Comparison of ENCODE assay signal across 1 cellular context in the genomic region with DNA sequence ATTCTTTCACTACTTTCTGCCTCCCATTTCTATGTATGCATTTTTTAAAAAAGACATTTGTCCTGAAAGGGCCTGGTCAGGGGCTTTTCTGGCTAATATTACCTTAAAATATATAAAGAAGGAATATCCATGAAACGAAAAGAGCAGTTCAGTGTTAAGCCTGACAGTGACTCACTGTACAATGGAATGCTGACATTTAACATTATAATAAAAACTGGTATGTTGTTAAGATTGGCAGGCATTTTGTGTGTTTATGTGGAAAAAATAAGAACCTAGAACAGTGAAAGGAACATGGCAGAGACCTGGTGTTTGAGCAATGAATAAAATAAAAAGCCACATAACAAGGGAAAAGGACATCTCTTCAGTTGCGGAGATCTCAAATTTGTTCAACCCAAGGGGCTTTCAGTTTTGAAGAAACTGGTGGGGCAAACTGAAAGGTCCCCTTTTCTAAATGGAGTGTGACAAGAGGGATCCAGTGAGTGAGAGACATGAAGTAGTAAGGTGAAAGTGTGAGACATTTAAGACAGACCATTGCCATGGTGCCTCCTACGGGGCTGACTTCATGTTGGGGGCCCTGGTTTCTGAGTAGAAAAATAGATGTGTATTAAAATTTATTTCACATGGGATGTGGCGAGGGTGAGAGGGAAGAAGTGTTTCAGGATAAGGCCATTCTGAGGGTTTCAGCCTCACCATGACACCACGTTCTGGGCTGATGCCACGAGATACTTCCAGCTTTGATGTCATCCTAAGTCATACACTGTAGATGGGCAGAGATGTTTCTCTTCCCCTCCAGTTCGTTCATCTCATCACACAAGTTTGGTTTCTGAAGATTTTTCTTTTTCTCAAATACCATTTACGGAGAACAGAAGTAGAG.
TF ChIP-seq lines count a peak whose summit lies in the region.

No MANE protein-coding gene starts in this region.

TF ChIP-seq in HepG2, 621 proteins besides CTCF, POLR2A, EP300 and RAD21 (continued from another document):
- TF ChIP-seq, protein P1, sequence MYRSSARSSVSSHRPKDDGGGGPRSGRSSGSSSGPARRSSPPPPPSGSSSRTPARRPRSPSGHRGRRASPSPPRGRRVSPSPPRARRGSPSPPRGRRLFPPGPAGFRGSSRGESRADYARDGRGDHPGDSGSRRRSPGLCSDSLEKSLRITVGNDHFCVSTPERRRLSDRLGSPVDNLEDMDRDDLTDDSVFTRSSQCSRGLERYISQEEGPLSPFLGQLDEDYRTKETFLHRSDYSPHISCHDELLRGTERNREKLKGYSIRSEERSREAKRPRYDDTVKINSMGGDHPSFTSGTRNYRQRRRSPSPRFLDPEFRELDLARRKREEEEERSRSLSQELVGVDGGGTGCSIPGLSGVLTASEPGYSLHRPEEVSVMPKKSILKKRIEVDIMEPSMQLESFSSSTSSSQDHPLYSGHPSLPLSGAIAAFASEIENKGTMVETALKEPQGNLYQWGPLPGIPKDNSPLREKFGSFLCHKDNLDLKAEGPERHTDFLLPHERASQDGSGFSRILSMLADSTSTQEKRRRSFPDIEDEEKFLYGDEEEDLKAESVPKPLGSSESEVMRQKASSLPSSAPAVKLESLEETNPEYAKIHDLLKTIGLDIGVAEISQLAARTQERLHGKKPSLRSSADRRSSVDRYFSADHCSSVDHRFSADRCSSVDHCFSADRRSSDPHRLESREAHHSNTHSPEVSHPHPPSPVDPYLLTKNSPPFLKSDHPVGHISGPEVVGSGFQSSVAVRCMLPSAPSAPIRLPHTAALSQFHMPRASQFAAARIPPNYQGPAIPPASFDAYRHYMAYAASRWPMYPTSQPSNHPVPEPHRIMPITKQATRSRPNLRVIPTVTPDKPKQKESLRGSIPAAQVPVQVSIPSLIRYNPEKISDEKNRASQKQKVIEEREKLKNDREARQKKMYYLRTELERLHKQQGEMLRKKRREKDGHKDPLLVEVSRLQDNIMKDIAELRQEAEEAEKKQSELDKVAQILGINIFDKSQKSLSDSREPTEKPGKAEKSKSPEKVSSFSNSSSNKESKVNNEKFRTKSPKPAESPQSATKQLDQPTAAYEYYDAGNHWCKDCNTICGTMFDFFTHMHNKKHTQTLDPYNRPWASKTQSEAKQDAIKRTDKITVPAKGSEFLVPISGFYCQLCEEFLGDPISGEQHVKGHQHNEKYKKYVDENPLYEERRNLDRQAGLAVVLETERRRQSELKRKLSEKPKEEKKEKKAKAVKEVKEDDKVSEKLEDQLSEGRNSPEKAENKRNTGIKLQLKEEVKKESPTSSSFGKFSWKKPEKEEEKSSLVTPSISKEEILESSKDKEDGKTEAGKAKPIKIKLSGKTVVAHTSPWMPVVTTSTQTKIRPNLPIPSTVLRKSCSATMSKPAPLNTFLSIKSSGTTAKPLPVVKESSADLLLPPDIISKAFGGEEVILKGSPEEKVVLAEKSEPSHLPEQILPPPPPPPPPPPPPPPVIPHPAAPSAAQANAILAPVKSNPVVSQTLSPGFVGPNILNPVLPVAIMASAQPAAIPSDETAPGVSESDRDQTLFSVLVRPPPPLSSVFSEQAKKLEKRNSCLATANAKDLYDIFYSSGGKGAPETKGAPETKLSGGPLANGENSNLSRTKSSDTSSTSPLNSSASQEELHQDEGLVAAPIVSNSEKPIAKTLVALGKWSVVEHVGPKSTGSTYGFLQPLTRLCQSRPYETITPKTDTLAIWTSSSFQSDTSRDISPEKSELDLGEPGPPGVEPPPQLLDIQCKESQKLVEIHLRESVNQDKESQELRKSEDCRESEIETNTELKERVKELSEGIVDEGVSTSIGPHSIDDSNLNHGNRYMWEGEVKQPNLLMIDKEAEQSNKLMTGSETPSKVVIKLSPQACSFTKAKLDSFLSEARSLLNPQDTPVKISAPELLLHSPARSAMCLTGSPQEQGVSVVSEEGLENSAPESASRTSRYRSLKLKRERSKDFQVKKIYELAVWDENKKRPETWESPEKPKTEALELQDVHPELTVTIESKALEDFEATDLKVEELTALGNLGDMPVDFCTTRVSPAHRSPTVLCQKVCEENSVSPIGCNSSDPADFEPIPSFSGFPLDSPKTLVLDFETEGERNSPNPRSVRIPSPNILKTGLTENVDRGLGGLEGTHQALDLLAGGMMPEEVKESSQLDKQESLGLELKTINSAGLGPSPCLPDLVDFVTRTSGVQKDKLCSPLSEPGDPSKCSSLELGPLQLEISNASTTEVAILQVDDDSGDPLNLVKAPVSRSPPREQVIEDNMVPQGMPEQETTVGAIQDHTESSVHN (CRISPR knock-in tag; IDR thresholded peaks at IDR 0.05): no peak
- TF ChIP-seq FOXC1 (CRISPR knock-in tag; IDR thresholded peaks at IDR 0.05; ENCODE audit: borderline replicate concordance) (no peak), HOXA9 (CRISPR knock-in tag; IDR thresholded peaks at IDR 0.05; ENCODE audit: borderline replicate concordance) (no peak), MAF1 (CRISPR knock-in tag; IDR thresholded peaks at IDR 0.05; ENCODE audit: borderline replicate concordance) (no peak), CEBPG (CRISPR knock-in tag; IDR thresholded peaks at IDR 0.05) (no peak), TERF1 (CRISPR knock-in tag; IDR thresholded peaks at IDR 0.05) (no peak), ZNF704 (CRISPR knock-in tag; IDR thresholded peaks at IDR 0.05; ENCODE audit: borderline replicate concordance) (no peak)
- TF ChIP-seq, protein P2, sequence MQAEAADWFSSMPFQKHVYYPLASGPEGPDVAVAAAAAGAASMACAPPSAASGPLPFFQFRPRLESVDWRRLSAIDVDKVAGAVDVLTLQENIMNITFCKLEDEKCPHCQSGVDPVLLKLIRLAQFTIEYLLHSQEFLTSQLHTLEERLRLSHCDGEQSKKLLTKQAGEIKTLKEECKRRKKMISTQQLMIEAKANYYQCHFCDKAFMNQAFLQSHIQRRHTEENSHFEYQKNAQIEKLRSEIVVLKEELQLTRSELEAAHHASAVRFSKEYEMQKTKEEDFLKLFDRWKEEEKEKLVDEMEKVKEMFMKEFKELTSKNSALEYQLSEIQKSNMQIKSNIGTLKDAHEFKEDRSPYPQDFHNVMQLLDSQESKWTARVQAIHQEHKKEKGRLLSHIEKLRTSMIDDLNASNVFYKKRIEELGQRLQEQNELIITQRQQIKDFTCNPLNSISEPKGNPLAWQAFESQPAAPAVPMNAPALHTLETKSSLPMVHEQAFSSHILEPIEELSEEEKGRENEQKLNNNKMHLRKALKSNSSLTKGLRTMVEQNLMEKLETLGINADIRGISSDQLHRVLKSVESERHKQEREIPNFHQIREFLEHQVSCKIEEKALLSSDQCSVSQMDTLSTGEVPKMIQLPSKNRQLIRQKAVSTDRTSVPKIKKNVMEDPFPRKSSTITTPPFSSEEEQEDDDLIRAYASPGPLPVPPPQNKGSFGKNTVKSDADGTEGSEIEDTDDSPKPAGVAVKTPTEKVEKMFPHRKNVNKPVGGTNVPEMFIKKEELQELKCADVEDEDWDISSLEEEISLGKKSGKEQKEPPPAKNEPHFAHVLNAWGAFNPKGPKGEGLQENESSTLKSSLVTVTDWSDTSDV (CRISPR knock-in tag; IDR thresholded peaks at IDR 0.05): no peak
